In the genomic region with DNA sequence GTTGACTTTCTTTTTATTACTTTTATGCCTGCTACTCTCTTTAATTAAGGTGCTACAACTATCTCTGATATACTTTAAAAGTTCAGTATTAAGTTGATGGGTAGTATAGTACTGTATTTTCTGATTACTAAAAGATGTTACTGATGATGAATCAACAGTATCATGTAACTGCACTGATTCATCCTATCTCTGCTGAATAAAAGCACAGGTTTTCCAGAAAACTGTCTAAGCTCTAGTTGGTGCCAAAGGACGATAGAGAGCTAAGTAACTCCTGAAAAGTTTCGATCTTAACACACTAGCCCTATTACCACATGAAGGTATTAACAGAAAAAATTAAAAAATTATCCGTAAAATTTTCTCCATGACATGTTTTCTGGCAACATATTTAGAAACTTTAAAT, we compare ENCODE assay signal across 9 cellular contexts. TPM values are rescaled to one million over a fixed set of nuclear protein-coding genes. Genes with fewer than 3 reads are reported as not detected.
DNase-seq lines count a peak whose midpoint lies in the region; ATAC-seq, FAIRE-seq and TF ChIP-seq lines count a peak whose summit lies in the region.
"Had no signal": no experiment of that assay in that cellular context is flagged by ENCODE, and none has a peak within 500 bp of the region (broad histone marks: within the 10 kb centered on the region; RNA-seq: fewer than 3 reads in every experiment).

No MANE protein-coding gene starts in this region.

- CTCF ChIA-PET in AG04450 (lab: Charles Lee): no interaction called here

- H3K4me1 ChIP-seq in left lung: peaks cover 17 to 67% of the 10 kb centered on the region in 2 donors

- H3K27me3 Mint-ChIP-seq in activated T-helper 1 cell treated with anti-CD3 and anti-CD28 coated beads, Interleukin-12 subunit alpha, Interleukin-12 subunit beta, Interleukin-2, Interleukin-4 antibody, amounts not matched to agents 30 ng/mL and 10 ng/mL and 1 ng/mL, durations not matched to agents 14 hours and 24 hours and 36 hours (ENCODE audit: insufficient read depth): no peaks in the 10 kb centered on the region

- peak overlapping the region; percentile 95 for H3K4me3 Mint-ChIP-seq in activated T-helper 1 cell treated with anti-CD3 and anti-CD28 coated beads, Interleukin-12 subunit alpha, Interleukin-12 subunit beta, Interleukin-2, Interleukin-4 antibody, amounts not matched to agents 30 ng/mL and 10 ng/mL and 1 ng/mL, durations not matched to agents 14 hours and 24 hours and 36 hours

- peak; percentile 36 for FAIRE-seq in H54 (lab: Jason Lieb, UNC)

- no peak for TF ChIP-seq POLR2A in H54 (IDR thresholded peaks at IDR 0.05; ENCODE audit: low read depth, low read length)

- H3K36me3 ChIP-seq in left lung: no peaks in the 10 kb centered on the region
- H3K36me3 ChIP-seq: prostate gland had no signal

- H3K27ac ChIP-seq in AG04450 (ENCODE audit: low read depth, low read length): no peak overlapping the region
- peak overlapping the region in 1 of 2 donors; percentile 100 for H3K27ac ChIP-seq in left lung

- H3K36me3 Mint-ChIP-seq in activated T-helper 1 cell treated with anti-CD3 and anti-CD28 coated beads, Interleukin-12 subunit alpha, Interleukin-12 subunit beta, Interleukin-2, Interleukin-4 antibody, amounts not matched to agents 30 ng/mL and 10 ng/mL and 1 ng/mL, durations not matched to agents 14 hours and 24 hours and 36 hours (ENCODE audit: low read depth): peaks cover 30% of the 10 kb centered on the region

- TF ChIP-seq CTCF in AG04450 (IDR thresholded peaks at IDR 0.05; ENCODE audit: low read depth, low read length) (no peak), left lung (IDR thresholded peaks at IDR 0.05) (no peak)

- H3K4me3 ChIP-seq in AG04450 (ENCODE audit: low read depth, low read length) (peak overlapping the region; percentile 91), left lung (peak overlapping the region; percentile 64 to 91)

- H3K4me1 Mint-ChIP-seq in activated T-helper 1 cell treated with anti-CD3 and anti-CD28 coated beads, Interleukin-12 subunit alpha, Interleukin-12 subunit beta, Interleukin-2, Interleukin-4 antibody, amounts not matched to agents 30 ng/mL and 10 ng/mL and 1 ng/mL, durations not matched to agents 14 hours and 24 hours and 36 hours (ENCODE audit: low read depth): peaks cover 71% of the 10 kb centered on the region

- H3K9me3 ChIP-seq in AG04450 (ENCODE audit: control insufficient read depth, insufficient read depth, low read length): peaks cover 4% of the 10 kb centered on the region; the same call in 1 of the 2 replicates
- H3K9me3 ChIP-seq in left lung: no peaks in the 10 kb centered on the region
- H3K9me3 ChIP-seq: prostate gland had no signal

- no peaks in the 10 kb centered on the region for H3K27me3 ChIP-seq in AG04450 (ENCODE audit: control insufficient read depth, insufficient read depth, low read length)
- H3K27me3 ChIP-seq in left lung: no peaks in the 10 kb centered on the region

- H3K9me3 Mint-ChIP-seq in activated T-helper 1 cell treated with anti-CD3 and anti-CD28 coated beads, Interleukin-12 subunit alpha, Interleukin-12 subunit beta, Interleukin-2, Interleukin-4 antibody, amounts not matched to agents 30 ng/mL and 10 ng/mL and 1 ng/mL, durations not matched to agents 14 hours and 24 hours and 36 hours: no peaks in the 10 kb centered on the region

- ATAC-seq in left lung (no peak), HG02588 (IDR thresholded peaks at IDR 0.05; ENCODE audit: unreplicated experiment) (no peak), HG02678 (IDR thresholded peaks at IDR 0.05; ENCODE audit: unreplicated experiment) (no peak)

- DNase-seq in AG04450 (ENCODE audit: low read depth, low spot score): no peak
- DNase-seq in H54 (ENCODE audit: insufficient read length, low spot score): no peak
- no peak for DNase-seq in activated T-helper 1 cell treated with anti-CD3 and anti-CD28 coated beads, Interleukin-12 subunit alpha, Interleukin-12 subunit beta, Interleukin-2, Interleukin-4 antibody, amounts not matched to agents 30 ng/mL and 10 ng/mL and 1 ng/mL, durations not matched to agents 14 hours and 24 hours and 36 hours (ENCODE audit: low spot score)
- DNase-seq in left lung: no peak
- no peak for DNase-seq in stimulated activated naive CD4-positive, alpha-beta T cell treated with Interleukin-2 at 50 U/mL for 16 hours (lab: John Stamatoyannopoulos, UW)
- DNase-seq in DMS153 treated with DMSO at 0.1 percent for 48 hours (lab: John Stamatoyannopoulos, UW; ENCODE audit: unreplicated experiment): no peak

- intact Hi-C loops in activated T-helper 1 cell treated with anti-CD3 and anti-CD28 coated beads, Interleukin-12 subunit alpha, Interleukin-12 subunit beta, Interleukin-2, Interleukin-4 antibody, amounts not matched to agents 30 ng/mL and 10 ng/mL and 1 ng/mL, durations not matched to agents 14 hours and 24 hours and 36 hours (cut with micrococcal nuclease): loop anchor here (2.0 to 10.0 kb wide), 3 partner anchors 15 to 467 kb away; no protein-coding TSS in a partner anchor
- intact Hi-C loops in left lung (cut with DNase I): no loop called here

- H3K27ac Mint-ChIP-seq in activated T-helper 1 cell treated with anti-CD3 and anti-CD28 coated beads, Interleukin-12 subunit alpha, Interleukin-12 subunit beta, Interleukin-2, Interleukin-4 antibody, amounts not matched to agents 30 ng/mL and 10 ng/mL and 1 ng/mL, durations not matched to agents 14 hours and 24 hours and 36 hours: no peak overlapping the region

- POLR2A ChIA-PET in AG04450 (lab: Yijun Ruan, JAX): no interaction called here

RNA-seq across cellular contexts. Expression of gene SCAF11, which starts 2.1 kb away (rescaled TPM):
- 42.4 and 66.2 TPM in 2 replicates for polyA plus RNA-seq in AG04450 (2011; rRNA removed)
- 55.4 and 79.7 TPM in 2 replicates for polyA minus RNA-seq in AG04450 (2011; rRNA and poly(A)+ RNA removed)
- 125 and 131 TPM in 2 replicates for total RNA-seq in activated T-helper 1 cell treated with anti-CD3 and anti-CD28 coated beads, Interleukin-12 subunit alpha, Interleukin-12 subunit beta, Interleukin-2, Interleukin-4 antibody, amounts not matched to agents 30 ng/mL and 10 ng/mL and 1 ng/mL, durations not matched to agents 14 hours and 24 hours and 36 hours
- 100 to 1,000 TPM in 1 of 2 donors, 10 to 100 TPM in 1; 88.4 to 119 TPM for total RNA-seq in left lung
